Comparison of ENCODE assay signal across 8 cellular contexts in the genomic region with DNA sequence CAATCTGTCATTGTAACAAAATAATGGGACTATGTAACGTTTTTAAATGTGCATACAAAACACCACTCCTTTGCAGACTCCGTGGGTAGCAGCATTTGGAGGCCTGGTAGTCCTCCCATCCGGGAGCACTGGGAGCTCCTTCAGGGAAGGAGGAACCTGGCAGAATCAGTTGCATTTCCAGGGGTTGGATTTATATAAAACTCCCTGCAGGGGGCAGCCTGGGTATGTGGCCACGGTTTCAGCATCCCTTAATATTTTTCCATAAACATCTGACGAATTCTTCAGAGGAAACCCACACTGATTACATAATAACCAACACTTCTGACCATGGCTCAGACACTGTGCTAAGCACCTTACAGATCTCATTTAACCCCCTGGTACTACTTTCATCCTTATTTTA. TPM values are rescaled to one million over a fixed set of nuclear protein-coding genes. Genes with fewer than 3 reads are reported as not detected.
DNase-seq lines count a peak whose midpoint lies in the region; ATAC-seq and TF ChIP-seq lines count a peak whose summit lies in the region.

No MANE protein-coding gene starts in this region.

- ATAC-seq in Right ventricle myocardium superior (ENCODE audit: poor library complexity) (peak; percentile 41), upper lobe of left lung (ENCODE audit: low FRiP score in 2 of 2) (peak in 1 of 2 donors; percentile 37), HG03457 (IDR thresholded peaks at IDR 0.05; ENCODE audit: unreplicated experiment) (no peak), HG03175 (IDR thresholded peaks at IDR 0.05; ENCODE audit: unreplicated experiment) (no peak)

- peak; percentile 32 to 37 for DNase-seq in NOMO-1 (lab: John Stamatoyannopoulos, UW; ENCODE audit: unreplicated experiment in 2 of 2)
- no peak for DNase-seq in NOMO-1 treated with dmso at 0.1 percent for 144 hours (lab: John Stamatoyannopoulos, UW; ENCODE audit: unreplicated experiment)
- peak; percentile 43 for DNase-seq in SK-N-SH
- no peak for DNase-seq in Right ventricle myocardium superior
- no peak for DNase-seq in upper lobe of left lung
- DNase-seq in DMS114 treated with DMSO at 0.1 percent for 48 hours (lab: John Stamatoyannopoulos, UW; ENCODE audit: unreplicated experiment), result no peak

- 13% methylated on average over 5 of the region's 5 CpGs for WGBS in SK-N-SH (ENCODE audit: low lambda C conversion rate)
- WGBS in upper lobe of left lung, 2 donors, result 13 to 28% methylated on average over 5 of the region's 5 CpGs

- no peak overlapping the region for H3K9ac ChIP-seq in SK-N-SH

- peak; percentile 50 for TF ChIP-seq RAD21 in SK-N-SH (IDR thresholded peaks at IDR 0.05; ENCODE audit: low read length)

- no peak overlapping the region for H3K4me2 ChIP-seq in SK-N-SH

- H3K4me3 ChIP-seq in SK-N-SH (ENCODE audit: low read depth in 2 of 2, low read length in 1 of 2), result no peak overlapping the region
- H3K4me3 ChIP-seq in upper lobe of left lung, result no peak overlapping the region

- H3F3A ChIP-seq in SK-N-SH (replicated peaks; ENCODE audit: insufficient read depth), result no peaks in the 10 kb centered on the region

- TF ChIP-seq POLR2A in upper lobe of left lung (IDR thresholded peaks at IDR 0.05), result no peak

- TF ChIP-seq EP300 in SK-N-SH (IDR thresholded peaks at IDR 0.05; ENCODE audit: borderline replicate concordance in 1 of 2, low read depth in 1 of 2, low read length in 1 of 2), result no peak
- no peak for TF ChIP-seq EP300 in upper lobe of left lung (IDR thresholded peaks at IDR 0.05)

- CTCF ChIA-PET in SK-N-SH (lab: Yijun Ruan, JAX), result interaction anchor here (0.8 to 2.2 kb wide), 23 partner anchors 8 to 534 kb away, joined by 3 to 7 read pairs (median 4); no protein-coding TSS in a partner anchor

- H4K20me1 ChIP-seq in SK-N-SH (ENCODE audit: insufficient read depth), result no peaks in the 10 kb centered on the region

- intact Hi-C loops in Right ventricle myocardium superior (cut with DNase I), result loop anchor here (2.0 kb wide), 1 partner anchor 105 kb away; no protein-coding TSS in a partner anchor

- no peaks in the 10 kb centered on the region for H3K79me2 ChIP-seq in SK-N-SH (ENCODE audit: insufficient read depth)

- H2AFZ ChIP-seq in SK-N-SH (ENCODE audit: low read depth), result no peak overlapping the region

- no peaks in the 10 kb centered on the region for H3K27me3 ChIP-seq in SK-N-SH (ENCODE audit: insufficient read depth)
- no peaks in the 10 kb centered on the region for H3K27me3 ChIP-seq in upper lobe of left lung

- H3K4me1 ChIP-seq in SK-N-SH (ENCODE audit: control insufficient read depth in 1 of 2, insufficient read depth in 2 of 2, low read depth in 1 of 2, low read length in 1 of 2) (no peaks in the 10 kb centered on the region), upper lobe of left lung (no peaks in the 10 kb centered on the region)

- peak; percentile 36 for TF ChIP-seq CTCF in SK-N-SH (IDR thresholded peaks at IDR 0.05)
- peak; percentile 10 to 53 (median 31) for TF ChIP-seq CTCF in upper lobe of left lung (IDR thresholded peaks at IDR 0.05)

- H3K27ac ChIP-seq in SK-N-SH (ENCODE audit: low read depth in 2 of 2, low read length in 1 of 2) (no peak overlapping the region), upper lobe of left lung (no peak overlapping the region)

- no peaks in the 10 kb centered on the region for H3K9me3 ChIP-seq in SK-N-SH
- H3K9me3 ChIP-seq in upper lobe of left lung, result peaks cover 0 to 12% (median 5%) of the 10 kb centered on the region in 4 donors

- POLR2A ChIA-PET in SK-N-SH (lab: Yijun Ruan, JAX), result no interaction called here

- no peaks in the 10 kb centered on the region for H3K9me2 ChIP-seq in SK-N-SH

- H3K36me3 ChIP-seq in SK-N-SH (replicated peaks in 1 of 2; ENCODE audit: control insufficient read depth in 1 of 2, insufficient read depth in 2 of 2, low read length in 1 of 2) (no peaks in the 10 kb centered on the region), upper lobe of left lung (no peaks in the 10 kb centered on the region)

TF ChIP-seq in SK-N-SH, 30 proteins besides CTCF, POLR2A, EP300 and RAD21:
- TF ChIP-seq MXI1 (IDR thresholded peaks at IDR 0.05; ENCODE audit: low read depth, low read length) (no peak), YY1 (IDR thresholded peaks at IDR 0.05; ENCODE audit: low read depth) (no peak), TAF1 (IDR thresholded peaks at IDR 0.05; ENCODE audit: borderline replicate concordance, low read depth, low read length) (no peak), SMC3 (IDR thresholded peaks at IDR 0.05; ENCODE audit: low read depth, low read length) (0 out of 2 replicates have a peak, but pooled peaks have one; percentile 14), CHD2 (IDR thresholded peaks at IDR 0.05; ENCODE audit: low read length, partially characterized antibody) (no peak), SIN3A (IDR thresholded peaks at IDR 0.05; ENCODE audit: borderline replicate concordance, low read depth, low read length) (no peak), ELF1 (IDR thresholded peaks at IDR 0.05) (no peak)
- TF ChIP-seq, protein P1, sequence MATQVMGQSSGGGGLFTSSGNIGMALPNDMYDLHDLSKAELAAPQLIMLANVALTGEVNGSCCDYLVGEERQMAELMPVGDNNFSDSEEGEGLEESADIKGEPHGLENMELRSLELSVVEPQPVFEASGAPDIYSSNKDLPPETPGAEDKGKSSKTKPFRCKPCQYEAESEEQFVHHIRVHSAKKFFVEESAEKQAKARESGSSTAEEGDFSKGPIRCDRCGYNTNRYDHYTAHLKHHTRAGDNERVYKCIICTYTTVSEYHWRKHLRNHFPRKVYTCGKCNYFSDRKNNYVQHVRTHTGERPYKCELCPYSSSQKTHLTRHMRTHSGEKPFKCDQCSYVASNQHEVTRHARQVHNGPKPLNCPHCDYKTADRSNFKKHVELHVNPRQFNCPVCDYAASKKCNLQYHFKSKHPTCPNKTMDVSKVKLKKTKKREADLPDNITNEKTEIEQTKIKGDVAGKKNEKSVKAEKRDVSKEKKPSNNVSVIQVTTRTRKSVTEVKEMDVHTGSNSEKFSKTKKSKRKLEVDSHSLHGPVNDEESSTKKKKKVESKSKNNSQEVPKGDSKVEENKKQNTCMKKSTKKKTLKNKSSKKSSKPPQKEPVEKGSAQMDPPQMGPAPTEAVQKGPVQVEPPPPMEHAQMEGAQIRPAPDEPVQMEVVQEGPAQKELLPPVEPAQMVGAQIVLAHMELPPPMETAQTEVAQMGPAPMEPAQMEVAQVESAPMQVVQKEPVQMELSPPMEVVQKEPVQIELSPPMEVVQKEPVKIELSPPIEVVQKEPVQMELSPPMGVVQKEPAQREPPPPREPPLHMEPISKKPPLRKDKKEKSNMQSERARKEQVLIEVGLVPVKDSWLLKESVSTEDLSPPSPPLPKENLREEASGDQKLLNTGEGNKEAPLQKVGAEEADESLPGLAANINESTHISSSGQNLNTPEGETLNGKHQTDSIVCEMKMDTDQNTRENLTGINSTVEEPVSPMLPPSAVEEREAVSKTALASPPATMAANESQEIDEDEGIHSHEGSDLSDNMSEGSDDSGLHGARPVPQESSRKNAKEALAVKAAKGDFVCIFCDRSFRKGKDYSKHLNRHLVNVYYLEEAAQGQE (IDR thresholded peaks at IDR 0.05; ENCODE audit: low read depth, low read length), result no peak
- TF ChIP-seq, protein P2, sequence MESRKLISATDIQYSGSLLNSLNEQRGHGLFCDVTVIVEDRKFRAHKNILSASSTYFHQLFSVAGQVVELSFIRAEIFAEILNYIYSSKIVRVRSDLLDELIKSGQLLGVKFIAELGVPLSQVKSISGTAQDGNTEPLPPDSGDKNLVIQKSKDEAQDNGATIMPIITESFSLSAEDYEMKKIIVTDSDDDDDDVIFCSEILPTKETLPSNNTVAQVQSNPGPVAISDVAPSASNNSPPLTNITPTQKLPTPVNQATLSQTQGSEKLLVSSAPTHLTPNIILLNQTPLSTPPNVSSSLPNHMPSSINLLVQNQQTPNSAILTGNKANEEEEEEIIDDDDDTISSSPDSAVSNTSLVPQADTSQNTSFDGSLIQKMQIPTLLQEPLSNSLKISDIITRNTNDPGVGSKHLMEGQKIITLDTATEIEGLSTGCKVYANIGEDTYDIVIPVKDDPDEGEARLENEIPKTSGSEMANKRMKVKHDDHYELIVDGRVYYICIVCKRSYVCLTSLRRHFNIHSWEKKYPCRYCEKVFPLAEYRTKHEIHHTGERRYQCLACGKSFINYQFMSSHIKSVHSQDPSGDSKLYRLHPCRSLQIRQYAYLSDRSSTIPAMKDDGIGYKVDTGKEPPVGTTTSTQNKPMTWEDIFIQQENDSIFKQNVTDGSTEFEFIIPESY (IDR thresholded peaks at IDR 0.05; ENCODE audit: borderline replicate concordance, low read depth), result no peak

RNA-seq across cellular contexts. Expression of gene AFAP1L1, which starts 6.1 kb away (rescaled TPM):
- 0.82 and 0.89 TPM in 2 replicates for polyA plus RNA-seq in SK-N-SH (2012; rRNA removed)
- polyA plus RNA-seq in SK-N-SH (2012; cell fraction: cytosol; rRNA removed), result 1.0 TPM in 2 replicates
- 1.1 and 1.4 TPM in 2 replicates for polyA plus RNA-seq in SK-N-SH (2012; cell fraction: nucleus; rRNA removed)
- total RNA-seq in Right ventricle myocardium superior (42.2 TPM), upper lobe of left lung (10 to 100 TPM; 15.1 to 40.8 (median 26.5) TPM)

Comparison
In these comparisons a context has a peak if more than half of its experiments do, and no peak if none do; other contexts are left out.
1. DNase-seq: peak in NOMO-1 (2 of 2) and SK-N-SH (single experiment); none in NOMO-1 treated with dmso at 0.1 percent for 144 hours (single experiment), Right ventricle myocardium superior (single experiment), upper lobe of left lung (0 of 2) and DMS114 treated with DMSO at 0.1 percent for 48 hours (single experiment).